Comparison of ENCODE assay signal across 8 cellular contexts in the genomic region with DNA sequence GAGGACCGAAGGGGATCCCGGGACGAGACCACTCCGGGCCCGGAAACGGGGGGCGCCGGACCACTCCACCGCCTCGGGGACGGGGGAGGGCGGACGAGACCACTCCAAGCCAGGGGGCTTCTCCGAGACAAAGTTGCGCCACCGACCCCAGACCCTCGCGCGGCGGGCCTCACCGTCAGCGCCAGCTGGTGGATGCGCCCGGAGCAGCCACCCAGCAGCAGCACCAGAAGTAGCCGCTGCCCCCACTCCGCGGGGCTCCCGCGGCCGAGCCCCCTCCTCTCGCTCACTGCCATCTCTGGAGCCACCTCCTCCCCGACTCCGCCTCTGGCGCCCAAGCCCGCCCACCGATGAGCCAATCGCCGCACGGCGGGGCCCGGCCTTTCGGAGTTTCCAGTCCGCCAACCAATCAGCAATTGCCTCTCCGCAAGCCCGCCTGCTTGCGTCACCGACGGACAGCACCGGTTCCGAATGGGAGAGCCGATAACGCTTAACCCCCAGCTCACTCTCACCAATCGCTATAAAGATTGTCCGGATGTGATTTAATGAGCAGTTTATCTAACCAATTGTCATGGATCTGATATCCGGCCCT. TPM values are rescaled to one million over a fixed set of nuclear protein-coding genes. Genes with fewer than 3 reads are reported as not detected.
A peak's percentile ranks its signal among the peaks of the same experiment; 100 is the strongest.
DNase-seq lines count a peak whose midpoint lies in the region; ATAC-seq and TF ChIP-seq lines count a peak whose summit lies in the region.

A gene (minus strand): TSS at position 297 of the 589 bp plus-strand sequence. CDS start 4 bp downstream, at position 293.

- peak within 1 kb of the TSS; percentile 87 to 95 for H3K9ac ChIP-seq in mucosa of rectum (ENCODE audit: low read depth in 1 of 2, low read length in 2 of 2)

- no peaks in the 10 kb centered on the region for H3K9me3 Mint-ChIP-seq in activated T-cell treated with anti-CD3 and anti-CD28 coated beads, Interleukin-2, amount 50 U/mL, for 24 hours

- H3K36me3 Mint-ChIP-seq in activated T-cell treated with anti-CD3 and anti-CD28 coated beads, Interleukin-2, amount 50 U/mL, for 24 hours (ENCODE audit: low read depth) = peaks cover 54% of the 10 kb centered on the region

- DNase-seq in DMS 273 (lab: John Stamatoyannopoulos, UW; ENCODE audit: unreplicated experiment) (peak; percentile 100), HuH-7.5 (ENCODE audit: low spot score) (peak; percentile 99), epithelial cell of proximal tubule (ENCODE audit: low read depth) (peak; percentile 100)
- peak; percentile 99 for DNase-seq in activated T-cell treated with anti-CD3 and anti-CD28 coated beads, Interleukin-2, amount 50 U/mL, for 24 hours
- peak; percentile 99 for DNase-seq in stimulated activated CD8-positive, alpha-beta memory T cell treated with anti-CD3 and anti-CD28 coated beads, Interleukin-4, amount 100 ng/mL, for 48 hours

- H3K27ac ChIP-seq in mucosa of rectum (ENCODE audit: low read depth in 2 of 2, low read length in 2 of 2) = peak within 1 kb of the TSS; percentile 95 to 96

- peak within 1 kb of the TSS; percentile 98 for H3K27ac Mint-ChIP-seq in activated T-cell treated with anti-CD3 and anti-CD28 coated beads, Interleukin-2, amount 50 U/mL, for 24 hours

- H3K4me1 Mint-ChIP-seq in activated T-cell treated with anti-CD3 and anti-CD28 coated beads, Interleukin-2, amount 50 U/mL, for 24 hours (ENCODE audit: low read depth) = peaks cover 40% of the 10 kb centered on the region

- peak; percentile 53 for ATAC-seq in GM21526 (IDR thresholded peaks at IDR 0.05; ENCODE audit: low FRiP score, unreplicated experiment)

- TF ChIP-seq CTCF in epithelial cell of proximal tubule (conservative IDR thresholded peaks at IDR 0.05; ENCODE audit: low read depth, low read length) = no peak

- H3K9me3 ChIP-seq in mucosa of rectum (ENCODE audit: control insufficient read depth in 2 of 2, low read length in 2 of 2) = no peaks in the 10 kb centered on the region

- no peaks in the 10 kb centered on the region for H3K27me3 ChIP-seq in mucosa of rectum (ENCODE audit: control insufficient read depth in 2 of 2, insufficient read depth in 2 of 2, low read length in 2 of 2)

- H3K4me3 ChIP-seq in epithelial cell of proximal tubule (ENCODE audit: low read depth, low read length) (peak within 1 kb of the TSS; percentile 99), mucosa of rectum (ENCODE audit: low read length in 2 of 2) (peak within 1 kb of the TSS; percentile 83 to 85)

- H3K4me3 Mint-ChIP-seq in activated T-cell treated with anti-CD3 and anti-CD28 coated beads, Interleukin-2, amount 50 U/mL, for 24 hours = peak within 1 kb of the TSS; percentile 97

- H3K36me3 ChIP-seq in mucosa of rectum (ENCODE audit: control insufficient read depth in 2 of 2, insufficient read depth in 2 of 2, low read length in 2 of 2) = peaks cover 3 to 6% of the 10 kb centered on the region in 2 donors

- peaks cover 28 to 35% of the 10 kb centered on the region in 2 donors for H3K4me1 ChIP-seq in mucosa of rectum (ENCODE audit: control insufficient read depth in 2 of 2, insufficient read depth in 2 of 2, low read length in 2 of 2)

- no peaks in the 10 kb centered on the region for H3K27me3 Mint-ChIP-seq in activated T-cell treated with anti-CD3 and anti-CD28 coated beads, Interleukin-2, amount 50 U/mL, for 24 hours

TF ChIP-seq in PFSK-1, 5 proteins besides CTCF, POLR2A, EP300 and RAD21:
- TF ChIP-seq SIN3A (IDR thresholded peaks at IDR 0.05; ENCODE audit: borderline replicate concordance, insufficient read depth, low read length) (no peak), POLR2AphosphoS5 (IDR thresholded peaks at IDR 0.05; ENCODE audit: low read depth, low read length) (no peak), TAF1 (IDR thresholded peaks at IDR 0.05; ENCODE audit: borderline replicate concordance, insufficient read depth, low read length) (no peak), FOXP2 (optimal IDR thresholded peaks at IDR 0.05; ENCODE audit: borderline replicate concordance, extremely low read depth, extremely low read length, insufficient read depth) (peak; percentile 56)

RNA-seq across cellular contexts. Expression of the gene that starts here (rescaled TPM):
- polyA plus RNA-seq in PFSK-1 (2012; ENCODE audit: insufficient read length, low read depth) = 61.7 TPM
- 29.3 and 58.2 TPM in 2 replicates for total RNA-seq in epithelial cell of proximal tubule

Comparison
In these comparisons a context has a peak if more than half of its experiments do, and no peak if none do; other contexts are left out.
1. Peak in every context shown above with its lines: DNase-seq, ATAC-seq, H3K4me3 ChIP-seq and H3K27ac ChIP-seq.